In genomic region chr1:3623441-3624150, GRCh38 we compare ENCODE assay signal across 8 cellular contexts. TPM values are rescaled to one million over a fixed set of nuclear protein-coding genes. Genes with fewer than 3 reads are reported as not detected.
DNase-seq lines count a peak whose midpoint lies in the region; ATAC-seq and TF ChIP-seq lines count a peak whose summit lies in the region.

No MANE protein-coding gene starts in this region.

- peak overlapping the region; percentile 97 for H3K4me3 ChIP-seq in GM23338
- peak overlapping the region; percentile 92 for H3K4me3 ChIP-seq in skeletal muscle cell (ENCODE audit: low read depth, low read length)

- H3K27ac ChIP-seq in GM23338 (ENCODE audit: low read depth) = no peak overlapping the region

- H3K79me2 ChIP-seq in GM23338 (replicated peaks; ENCODE audit: insufficient read depth) = peaks cover 5% of the 10 kb centered on the region; the same call in 1 of the 2 replicates

- TF ChIP-seq CTCF in GM23338 (conservative IDR thresholded peaks at IDR 0.05; ENCODE audit: low read depth in 2 of 2) (no peak), activated B cell treated with CpG ODN at 0.5 μM for 24 hours (IDR thresholded peaks at IDR 0.05) (no peak), GM13977 (IDR thresholded peaks at IDR 0.05; ENCODE audit: extremely low read depth, insufficient read depth, missing control alignments) (no peak)

- H2AFZ ChIP-seq in GM23338 = peak overlapping the region; percentile 93

- intact Hi-C loops in activated B cell treated with CpG ODN at 0.5 μM for 24 hours (cut with micrococcal nuclease) = loop anchor here (1.0 to 10.0 kb wide), 4 partner anchors 27 to 979 kb away; partner anchors contain the start of genes LRRC47 and WRAP73

- POLR2A ChIA-PET in activated B cell treated with CpG ODN at 0.5 μM for 24 hours (lab: Charles Lee) = no interaction called here

- DNase-seq in GM23338 (ENCODE audit: low spot score) = peak; percentile 52
- DNase-seq in activated B cell treated with CpG ODN at 0.5 μM for 24 hours = no peak
- DNase-seq in hepatic stellate cell (ENCODE audit: low spot score) = peak; percentile 45
- DNase-seq in skeletal muscle cell (ENCODE audit: low read depth) = no peak
- no peak for DNase-seq in SIG-M5 treated with dmso at 0.1 percent for 504 hours (lab: John Stamatoyannopoulos, UW; ENCODE audit: unreplicated experiment)
- no peak for DNase-seq in GM13977 (ENCODE audit: low spot score)

- ATAC-seq in GM23338 (peak; percentile 4; the same call in 1 of the 3 replicates), activated B cell treated with CpG ODN at 0.5 μM for 24 hours (ENCODE audit: low read depth) (no peak), GM21447 (IDR thresholded peaks at IDR 0.05; ENCODE audit: unreplicated experiment) (no peak), HG03432 (IDR thresholded peaks at IDR 0.05; ENCODE audit: unreplicated experiment) (no peak)

- H3K27ac Mint-ChIP-seq in GM23338 (no peak overlapping the region), activated B cell treated with CpG ODN at 0.5 μM for 24 hours (no peak overlapping the region)

- H3K27me3 Mint-ChIP-seq in GM23338 (ENCODE audit: insufficient read depth, low read depth, poor library complexity) (peaks cover 7% of the 10 kb centered on the region), activated B cell treated with CpG ODN at 0.5 μM for 24 hours (no peaks in the 10 kb centered on the region)

- H3F3A ChIP-seq in GM23338 (replicated peaks; ENCODE audit: low read depth) = peaks cover 5% of the 10 kb centered on the region; the same call in 1 of the 2 replicates

- H3K9me3 Mint-ChIP-seq in GM23338 (peaks cover 3% of the 10 kb centered on the region; the same call in 2 of the 3 replicates), activated B cell treated with CpG ODN at 0.5 μM for 24 hours (no peaks in the 10 kb centered on the region)

- H4K20me1 ChIP-seq in GM23338 (replicated peaks; ENCODE audit: insufficient read depth) = no peaks in the 10 kb centered on the region

- H3K9me2 ChIP-seq in GM23338 (ENCODE audit: insufficient read depth) = no peaks in the 10 kb centered on the region

- in situ Hi-C loops in GM13977 (cut with MboI; ENCODE audit: low pct_unique_long_range_greater_than_20kb, low sequenced_read_pairs, unreplicated experiment) = no loop called here

- H3K4me1 Mint-ChIP-seq in GM23338 (peaks cover 15% of the 10 kb centered on the region), activated B cell treated with CpG ODN at 0.5 μM for 24 hours (peaks cover 53% of the 10 kb centered on the region)

- H3K4me1 ChIP-seq in GM23338 (ENCODE audit: insufficient read depth) = peaks cover 5% of the 10 kb centered on the region; the same call in 1 of the 2 replicates

- H3K27me3 ChIP-seq in GM23338 (ENCODE audit: insufficient read depth) = no peaks in the 10 kb centered on the region

- CTCF ChIA-PET in activated B cell treated with CpG ODN at 0.5 μM for 24 hours (lab: Charles Lee) = no interaction called here

- H3K36me3 Mint-ChIP-seq in GM23338 (ENCODE audit: low read depth) = peaks cover 18% of the 10 kb centered on the region
- peaks cover 21% of the 10 kb centered on the region for H3K36me3 Mint-ChIP-seq in activated B cell treated with CpG ODN at 0.5 μM for 24 hours (ENCODE audit: low read depth)

- H3K4me2 ChIP-seq in GM23338 = peak overlapping the region; percentile 95

- H3K4me3 Mint-ChIP-seq in GM23338 (peak overlapping the region; percentile 87), activated B cell treated with CpG ODN at 0.5 μM for 24 hours (peak overlapping the region; percentile 95)

- H3K36me3 ChIP-seq in GM23338 (ENCODE audit: insufficient read depth) = no peaks in the 10 kb centered on the region

TF ChIP-seq in GM23338, 12 proteins besides CTCF, POLR2A, EP300 and RAD21 (continues in another document):
- no peak for TF ChIP-seq POLR2AphosphoS5 (IDR thresholded peaks at IDR 0.05; ENCODE audit: low read depth)
- no peak for TF ChIP-seq ZNF462 (CRISPR knock-in tag; IDR thresholded peaks at IDR 0.05)
- no peak for TF ChIP-seq CREB1 (CRISPR knock-in tag; IDR thresholded peaks at IDR 0.05; ENCODE audit: low read depth)
- no peak for TF ChIP-seq ETS1 (IDR thresholded peaks at IDR 0.05)

RNA-seq across cellular contexts. Expression of gene TPRG1L, which starts 1.2 kb away (rescaled TPM):
- total RNA-seq in GM23338 (2014; rRNA removed; shearing (Covaris generic)) = 20.3 and 24.4 TPM in 2 replicates
- polyA plus RNA-seq in GM23338 (2016; fragmentation: Nextera tagmentation; extraction: Ambion mirVana) = 6.2 and 6.6 TPM in 2 replicates
- total RNA-seq in activated B cell treated with CpG ODN at 0.5 μM for 24 hours = 26.5 and 27.0 TPM in 2 replicates

RNA-seq across cellular contexts. Expression of gene MEGF6, which starts 12.3 kb away (rescaled TPM):
- 15.4 and 21.4 TPM in 2 replicates for total RNA-seq in GM23338 (2014; rRNA removed; shearing (Covaris generic))
- 4.0 and 4.7 TPM in 2 replicates for polyA plus RNA-seq in GM23338 (2016; fragmentation: Nextera tagmentation; extraction: Ambion mirVana)
- total RNA-seq in activated B cell treated with CpG ODN at 0.5 μM for 24 hours = 8.5 and 10.9 TPM in 2 replicates

RNA-seq across cellular contexts. Expression of gene WRAP73, which starts 26.3 kb away (rescaled TPM):
- 40.8 and 43.3 TPM in 2 replicates for total RNA-seq in GM23338 (2014; rRNA removed; shearing (Covaris generic))
- 22.6 and 24.4 TPM in 2 replicates for polyA plus RNA-seq in GM23338 (2016; fragmentation: Nextera tagmentation; extraction: Ambion mirVana)
- 27.0 and 30.1 TPM in 2 replicates for total RNA-seq in activated B cell treated with CpG ODN at 0.5 μM for 24 hours

RNA-seq across cellular contexts. Expression of gene TP73, which starts 28.7 kb away (rescaled TPM):
- total RNA-seq in GM23338 (2014; rRNA removed; shearing (Covaris generic)) = 1.8 and 3.4 TPM in 2 replicates
- 1.4 and 1.8 TPM in 2 replicates for polyA plus RNA-seq in GM23338 (2016; fragmentation: Nextera tagmentation; extraction: Ambion mirVana)
- 2.1 and 2.6 TPM in 2 replicates for total RNA-seq in activated B cell treated with CpG ODN at 0.5 μM for 24 hours

Comparison
In these comparisons a context has a peak if more than half of its experiments do, and no peak if none do; other contexts are left out.
1. DNase-seq: peak in GM23338 (single experiment) and hepatic stellate cell (single experiment); none in activated B cell treated with CpG ODN at 0.5 μM for 24 hours (single experiment), skeletal muscle cell (single experiment), SIG-M5 treated with dmso at 0.1 percent for 504 hours (single experiment) and GM13977 (single experiment).